ENCODE assay signal across 8 cellular contexts in the genomic region with DNA sequence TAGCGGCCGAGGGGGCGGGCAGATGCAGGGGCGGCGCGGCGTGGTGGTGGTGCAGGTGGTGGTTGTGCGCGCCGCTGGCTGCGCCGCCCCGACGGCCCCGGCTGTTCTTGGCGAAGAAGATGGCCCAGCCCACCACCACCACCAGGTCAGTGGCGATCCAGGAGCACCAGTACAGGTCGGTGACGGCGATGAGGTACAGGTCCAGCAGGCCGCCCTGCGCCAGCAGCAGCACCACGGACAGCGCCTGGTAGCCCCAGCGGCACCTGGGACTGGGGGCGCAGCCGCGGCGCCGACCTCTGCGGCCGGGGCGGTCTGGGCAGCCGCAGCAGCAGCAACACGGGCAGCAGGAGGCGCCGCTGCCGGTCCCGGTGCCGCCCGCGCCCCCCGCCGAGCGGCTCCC. TPM values are rescaled to one million over a fixed set of nuclear protein-coding genes. Genes with fewer than 3 reads are reported as not detected.
DNase-seq lines count a peak whose midpoint lies in the region; TF ChIP-seq lines count a peak whose summit lies in the region.

No MANE protein-coding gene starts in this region.

- peak; percentile 24 for DNase-seq in NCI-H146 (lab: John Stamatoyannopoulos, UW)
- no peak for DNase-seq in NCI-H146 treated with DMSO at 0.1 percent for 48 hours (lab: John Stamatoyannopoulos, UW; ENCODE audit: unreplicated experiment)
- DNase-seq in activated CD4-positive, alpha-beta T cell treated with anti-CD3 and anti-CD28 coated beads for 4 hours = peak; percentile 39 to 55
- DNase-seq in effector memory CD4-positive, alpha-beta T cell = peak; percentile 12 to 37 (median 20)
- peak; percentile 61 for DNase-seq in myocyte (ENCODE audit: low read depth)
- DNase-seq in type B pancreatic cell (ENCODE audit: extremely low spot score, unreplicated experiment) = peak; percentile 79
- no peak for DNase-seq in NCI-H524 treated with DMSO at 0.1 percent for 48 hours (lab: John Stamatoyannopoulos, UW)
- DNase-seq in cortex of kidney (lab: John Stamatoyannopoulos, UW) = no peak

- peaks cover 50% of the 10 kb centered on the region for H3K27me3 Mint-ChIP-seq in type B pancreatic cell

- no peak for TF ChIP-seq CTCF in type B pancreatic cell (conservative IDR thresholded peaks at IDR 0.05)

- peaks cover 10% of the 10 kb centered on the region for H3K27me3 ChIP-seq in effector memory CD4-positive, alpha-beta T cell (replicated peaks; ENCODE audit: control insufficient read depth, insufficient read depth, low read length, poor library complexity, severe bottlenecking)

- no peaks in the 10 kb centered on the region for H3K4me1 Mint-ChIP-seq in type B pancreatic cell (ENCODE audit: unreplicated experiment)

- no peaks in the 10 kb centered on the region for H3K9me3 Mint-ChIP-seq in type B pancreatic cell

- H3K27ac Mint-ChIP-seq in type B pancreatic cell = no peak overlapping the region

- no peaks in the 10 kb centered on the region for H3K36me3 ChIP-seq in effector memory CD4-positive, alpha-beta T cell (ENCODE audit: control insufficient read depth, insufficient read depth, low read length)

- H3K27ac ChIP-seq in effector memory CD4-positive, alpha-beta T cell (ENCODE audit: insufficient read depth, low read length, poor library complexity, severe bottlenecking) = no peak overlapping the region

- H3K4me3 Mint-ChIP-seq in type B pancreatic cell = no peak overlapping the region

- H3K9me3 ChIP-seq in effector memory CD4-positive, alpha-beta T cell (ENCODE audit: control insufficient read depth, low read length) = no peaks in the 10 kb centered on the region

- H3K4me1 ChIP-seq in effector memory CD4-positive, alpha-beta T cell (ENCODE audit: control insufficient read depth, insufficient read depth, low read length, poor library complexity, severe bottlenecking) = peaks cover 51% of the 10 kb centered on the region

- no peaks in the 10 kb centered on the region for H3K36me3 Mint-ChIP-seq in type B pancreatic cell

- peak overlapping the region; percentile 51 for H3K4me3 ChIP-seq in effector memory CD4-positive, alpha-beta T cell (ENCODE audit: insufficient read depth, low read depth, low read length, poor library complexity, severe bottlenecking)

RNA-seq across cellular contexts. Expression of a gene that starts 0.9 kb away (rescaled TPM):
- total RNA-seq in myocyte (2.8 and 3.2 TPM in 2 replicates), type B pancreatic cell (ENCODE audit: low replicate concordance) (2.9 TPM in 2 replicates)
- polyA plus RNA-seq in myocyte (2012) = 0.61 TPM

RNA-seq across cellular contexts. Expression of a gene that starts 35.5 kb away (rescaled TPM):
- total RNA-seq in myocyte = 4.9 and 5.9 TPM in 2 replicates
- polyA plus RNA-seq in myocyte (2012) = 5.1 TPM
- total RNA-seq in type B pancreatic cell (ENCODE audit: low replicate concordance) = 8.0 and 10.8 TPM in 2 replicates

RNA-seq across cellular contexts. Expression of a gene that starts 38.8 kb away (rescaled TPM):
- total RNA-seq in myocyte = 60.1 and 72.0 TPM in 2 replicates
- polyA plus RNA-seq in myocyte (2012) = 34.0 TPM
- total RNA-seq in type B pancreatic cell (ENCODE audit: low replicate concordance) = 25.3 and 40.1 TPM in 2 replicates

Comparison
In these comparisons a context has a peak if more than half of its experiments do, and no peak if none do; other contexts are left out.
1. DNase-seq: peak in NCI-H146 (single experiment), activated CD4-positive, alpha-beta T cell treated with anti-CD3 and anti-CD28 coated beads for 4 hours (2 of 2), effector memory CD4-positive, alpha-beta T cell (3 of 3), myocyte (single experiment) and type B pancreatic cell (single experiment); none in NCI-H146 treated with DMSO at 0.1 percent for 48 hours (single experiment), NCI-H524 treated with DMSO at 0.1 percent for 48 hours (single experiment) and cortex of kidney (single experiment).